24 cellular contexts compared by ENCODE assay signal in the genomic region with DNA sequence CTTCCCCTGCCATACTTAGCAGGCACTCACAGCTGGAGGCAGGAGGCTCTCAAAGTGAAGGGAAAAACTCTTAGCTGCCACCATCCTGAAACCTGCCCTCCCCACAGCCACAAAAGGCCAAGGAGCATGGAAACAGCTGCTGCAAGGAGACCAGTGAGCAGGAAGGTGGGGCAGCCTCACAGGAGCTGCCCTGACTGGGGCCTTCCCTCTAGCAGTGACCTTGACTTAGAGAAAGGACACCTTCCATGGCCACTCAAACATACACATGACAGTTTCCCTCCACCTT.
DNase-seq lines count a peak whose midpoint lies in the region; ATAC-seq and TF ChIP-seq lines count a peak whose summit lies in the region.
"Had no signal": no experiment of that assay in that cellular context is flagged by ENCODE, and none has a peak within 500 bp of the region (broad histone marks: within the 10 kb centered on the region; RNA-seq: fewer than 3 reads in every experiment).

No MANE protein-coding gene starts in this region.

- peak overlapping the region; percentile 14 for H3K4me3 Mint-ChIP-seq in activated T-cell treated with anti-CD3 and anti-CD28 coated beads, Interleukin-2, amount 50 U/mL, for 24 hours
- H3K4me3 Mint-ChIP-seq in activated naive CD8-positive, alpha-beta T cell treated with anti-CD3 and anti-CD28 coated beads for 36 hours: no peak overlapping the region
- H3K4me3 Mint-ChIP-seq in stimulated activated memory B cell treated with anti-CD40 and anti-IgM and Interleukin-4, amounts not matched to agents 10 μg/mL and 1 μg/mL and 100 μg/mL, for 72 hours: no peak overlapping the region
- peak overlapping the region in 4 of 10 donors; percentile 19 to 78 (median 58) for H3K4me3 Mint-ChIP-seq in naive thymus-derived CD8-positive, alpha-beta T cell
- H3K4me3 Mint-ChIP-seq: brain, mesothelial cell of epicardium, neural crest cell had no signal

- peak overlapping the region; percentile 62 for H2AFZ ChIP-seq in Loucy (ENCODE audit: low read length)
- H2AFZ ChIP-seq: hepatocyte had no signal

- H3K36me3 ChIP-seq in Loucy (ENCODE audit: insufficient read depth, low read length): no peaks in the 10 kb centered on the region
- H3K36me3 ChIP-seq: HAP-1, left ventricle myocardium inferior, prostate gland, vagina had no signal

- H3K9me2 ChIP-seq in Loucy (replicated peaks; ENCODE audit: low read depth, low read length): no peaks in the 10 kb centered on the region

- H3K79me2 ChIP-seq in Loucy (ENCODE audit: insufficient read depth, low read length): no peaks in the 10 kb centered on the region
- H3K79me2 ChIP-seq: hepatocyte had no signal

- H3K4me2 ChIP-seq in Loucy (ENCODE audit: low read depth, low read length, poor library complexity, severe bottlenecking): peak overlapping the region; percentile 50
- H3K4me2 ChIP-seq: hepatocyte had no signal

- no peak for DNase-seq in activated T-cell treated with anti-CD3 and anti-CD28 coated beads, Interleukin-2, amount 50 U/mL, for 24 hours
- no peak for DNase-seq in activated T-cell treated with anti-CD3 and anti-CD28 coated beads, Interleukin-2, amount 50 U/mL, for 48 hours
- peak; percentile 7 for DNase-seq in activated naive CD8-positive, alpha-beta T cell treated with anti-CD3 and anti-CD28 coated beads for 36 hours
- DNase-seq in dedifferentiated amniotic fluid mesenchymal stem cell (ENCODE audit: extremely low spot score): no peak
- no peak for DNase-seq in naive thymus-derived CD8-positive, alpha-beta T cell
- DNase-seq in OCI-M1 (lab: John Stamatoyannopoulos, UW): no peak
- DNase-seq: activated CD4-positive, CD25-positive, alpha-beta regulatory T cell treated with anti-CD3 and anti-CD28 coated beads, Interleukin-2, amount 50 U/mL, for 72 hours; effector memory CD4-positive, alpha-beta T cell; foreskin melanocyte; KG1; left ventricle myocardium inferior; NCI-H187; NCI-H69 had no signal

- TF ChIP-seq CTCF in Loucy (conservative IDR thresholded peaks at IDR 0.05; ENCODE audit: low read length): no peak

- H3K27me3 Mint-ChIP-seq in activated T-cell treated with anti-CD3 and anti-CD28 coated beads, Interleukin-2, amount 50 U/mL, for 24 hours: no peaks in the 10 kb centered on the region
- H3K27me3 Mint-ChIP-seq in activated naive CD8-positive, alpha-beta T cell treated with anti-CD3 and anti-CD28 coated beads for 36 hours: no peaks in the 10 kb centered on the region
- no peaks in the 10 kb centered on the region for H3K27me3 Mint-ChIP-seq in stimulated activated memory B cell treated with anti-CD40 and anti-IgM and Interleukin-4, amounts not matched to agents 10 μg/mL and 1 μg/mL and 100 μg/mL, for 72 hours
- no peaks in the 10 kb centered on the region for H3K27me3 Mint-ChIP-seq in naive thymus-derived CD8-positive, alpha-beta T cell

- H3F3A ChIP-seq in Loucy (ENCODE audit: low read depth): no peaks in the 10 kb centered on the region

- no peak for ATAC-seq in stimulated activated memory B cell treated with anti-CD40 and anti-IgM and Interleukin-4, amounts not matched to agents 10 μg/mL and 1 μg/mL and 100 μg/mL, for 72 hours
- no peak for ATAC-seq in naive thymus-derived CD8-positive, alpha-beta T cell
- ATAC-seq: esophagus mucosa, SK-N-SH treated with all-trans-retinoic acid at 6 μM for 48 hours had no signal

- H3K27ac Mint-ChIP-seq in activated T-cell treated with anti-CD3 and anti-CD28 coated beads, Interleukin-2, amount 50 U/mL, for 24 hours: peak overlapping the region; percentile 89
- peak overlapping the region; percentile 82 for H3K27ac Mint-ChIP-seq in activated naive CD8-positive, alpha-beta T cell treated with anti-CD3 and anti-CD28 coated beads for 36 hours
- H3K27ac Mint-ChIP-seq in stimulated activated memory B cell treated with anti-CD40 and anti-IgM and Interleukin-4, amounts not matched to agents 10 μg/mL and 1 μg/mL and 100 μg/mL, for 72 hours: peak overlapping the region; percentile 64
- peak overlapping the region in 5 of 10 donors; percentile 17 to 67 (median 43) for H3K27ac Mint-ChIP-seq in naive thymus-derived CD8-positive, alpha-beta T cell
- H3K27ac Mint-ChIP-seq: brain, mesothelial cell of epicardium had no signal

- no peaks in the 10 kb centered on the region for H4K20me1 ChIP-seq in Loucy (ENCODE audit: insufficient read depth, low read length, poor library complexity, severe bottlenecking)

- no peak overlapping the region for H3K4me3 ChIP-seq in Loucy (ENCODE audit: low read length, poor library complexity, severe bottlenecking)
- H3K4me3 ChIP-seq: HAP-1, hepatocyte, left ventricle myocardium inferior, prostate gland, vagina had no signal

- H3K9me3 ChIP-seq in Loucy (ENCODE audit: insufficient read depth, low read depth, low read length): no peaks in the 10 kb centered on the region
- H3K9me3 ChIP-seq: HAP-1, left ventricle myocardium inferior, prostate gland, vagina had no signal

- no peaks in the 10 kb centered on the region for H3K27me3 ChIP-seq in Loucy (ENCODE audit: insufficient read depth, low read length, poor library complexity, severe bottlenecking)
- H3K27me3 ChIP-seq: hepatocyte, vagina had no signal

- H3K9me3 Mint-ChIP-seq in activated T-cell treated with anti-CD3 and anti-CD28 coated beads, Interleukin-2, amount 50 U/mL, for 24 hours: no peaks in the 10 kb centered on the region
- H3K9me3 Mint-ChIP-seq in activated naive CD8-positive, alpha-beta T cell treated with anti-CD3 and anti-CD28 coated beads for 36 hours: peaks cover 3% of the 10 kb centered on the region
- H3K9me3 Mint-ChIP-seq in stimulated activated memory B cell treated with anti-CD40 and anti-IgM and Interleukin-4, amounts not matched to agents 10 μg/mL and 1 μg/mL and 100 μg/mL, for 72 hours: no peaks in the 10 kb centered on the region
- H3K9me3 Mint-ChIP-seq in naive thymus-derived CD8-positive, alpha-beta T cell: no peaks in the 10 kb centered on the region
- H3K9me3 Mint-ChIP-seq: mesothelial cell of epicardium had no signal

- POLR2A ChIA-PET in naive thymus-derived CD8-positive, alpha-beta T cell (lab: Charles Lee): interaction anchor here (0.6 to 1.9 kb wide), 3 partner anchors 10 to 100 kb away, joined by 3 to 9 read pairs (median 3); no protein-coding TSS in a partner anchor

- H3K4me1 ChIP-seq in Loucy (ENCODE audit: insufficient read depth, low read length, poor library complexity, severe bottlenecking): peaks cover 22% of the 10 kb centered on the region
- H3K4me1 ChIP-seq: HAP-1, prostate gland, vagina had no signal

- H3K36me3 Mint-ChIP-seq in activated T-cell treated with anti-CD3 and anti-CD28 coated beads, Interleukin-2, amount 50 U/mL, for 24 hours (ENCODE audit: low read depth): no peaks in the 10 kb centered on the region
- H3K36me3 Mint-ChIP-seq in activated naive CD8-positive, alpha-beta T cell treated with anti-CD3 and anti-CD28 coated beads for 36 hours: peaks cover 7% of the 10 kb centered on the region
- no peaks in the 10 kb centered on the region for H3K36me3 Mint-ChIP-seq in stimulated activated memory B cell treated with anti-CD40 and anti-IgM and Interleukin-4, amounts not matched to agents 10 μg/mL and 1 μg/mL and 100 μg/mL, for 72 hours
- H3K36me3 Mint-ChIP-seq in naive thymus-derived CD8-positive, alpha-beta T cell: no peaks in the 10 kb centered on the region
- H3K36me3 Mint-ChIP-seq: brain, mesothelial cell of epicardium had no signal

- peaks cover 64% of the 10 kb centered on the region for H3K4me1 Mint-ChIP-seq in activated T-cell treated with anti-CD3 and anti-CD28 coated beads, Interleukin-2, amount 50 U/mL, for 24 hours (ENCODE audit: low read depth)
- H3K4me1 Mint-ChIP-seq in activated naive CD8-positive, alpha-beta T cell treated with anti-CD3 and anti-CD28 coated beads for 36 hours: peaks cover 40% of the 10 kb centered on the region
- H3K4me1 Mint-ChIP-seq in stimulated activated memory B cell treated with anti-CD40 and anti-IgM and Interleukin-4, amounts not matched to agents 10 μg/mL and 1 μg/mL and 100 μg/mL, for 72 hours: peaks cover 29% of the 10 kb centered on the region
- peaks cover 22 to 45% (median 34%) of the 10 kb centered on the region in 4 donors for H3K4me1 Mint-ChIP-seq in naive thymus-derived CD8-positive, alpha-beta T cell
- H3K4me1 Mint-ChIP-seq: brain, mesothelial cell of epicardium, neural crest cell had no signal

- H3K9ac ChIP-seq in Loucy (ENCODE audit: low read depth, low read length, poor library complexity, severe bottlenecking): no peak overlapping the region
